In genomic region chr1:168331569-168331968, GRCh38 we compare ENCODE assay signal across 19 cellular contexts.
"Had no signal": no experiment of that assay in that cellular context is flagged by ENCODE, and none has a peak within 500 bp of the region (broad histone marks: within the 10 kb centered on the region; RNA-seq: fewer than 3 reads in every experiment).

No MANE protein-coding gene starts in this region.

- DNase-seq: IMR-90, MV-4-11, NCI-H1092, NCI-H1105 treated with DMSO at 0.1 percent for 48 hours, NCI-H1417 treated with DMSO at 0.1 percent for 48 hours, NCI-H146, NCI-H1694 treated with DMSO at 0.1 percent for 48 hours, NCI-H1930, NCI-H2081, NCI-H2107, NCI-H2227 treated with DMSO at 0.1 percent for 48 hours, NCI-H524 treated with DMSO at 0.1 percent for 48 hours, NCI-H69, NCI-H774, SHP77, SK-N-SH, SW 1271 had no signal

- FAIRE-seq: HepG2 had no signal

- H3K9me3 ChIP-seq: SK-N-SH had no signal

- H3K27ac ChIP-seq: RWPE1 had no signal

- H3K9ac ChIP-seq: SK-N-SH had no signal
